Comparison of ENCODE assay signal across 10 cellular contexts in genomic region chr2:73423913-73424312, GRCh38.
"Had no signal": no experiment of that assay in that cellular context is flagged by ENCODE, and none has a peak within 500 bp of the region (broad histone marks: within the 10 kb centered on the region; RNA-seq: fewer than 3 reads in every experiment).

No MANE protein-coding gene starts in this region.

- H3K4me1 ChIP-seq: HAP-1 had no signal

- DNase-seq: GM23248, GOT3, H7, H9, HFFc6 had no signal

- H3K9ac ChIP-seq: GM23248 had no signal

- ATAC-seq: GM23338, HCT116 had no signal

- H2AFZ ChIP-seq: GM23248, GM23338 had no signal

- H3K27ac ChIP-seq: GM23248 had no signal

- H3K4me3 ChIP-seq: GM23248, GM23338, HAP-1 had no signal

- H3K9me3 ChIP-seq: HAP-1 had no signal

- H3K4me2 ChIP-seq: GM23338 had no signal

- FAIRE-seq: H1, H54 had no signal
